Comparison of ENCODE assay signal across 1 cellular context in the genomic region with DNA sequence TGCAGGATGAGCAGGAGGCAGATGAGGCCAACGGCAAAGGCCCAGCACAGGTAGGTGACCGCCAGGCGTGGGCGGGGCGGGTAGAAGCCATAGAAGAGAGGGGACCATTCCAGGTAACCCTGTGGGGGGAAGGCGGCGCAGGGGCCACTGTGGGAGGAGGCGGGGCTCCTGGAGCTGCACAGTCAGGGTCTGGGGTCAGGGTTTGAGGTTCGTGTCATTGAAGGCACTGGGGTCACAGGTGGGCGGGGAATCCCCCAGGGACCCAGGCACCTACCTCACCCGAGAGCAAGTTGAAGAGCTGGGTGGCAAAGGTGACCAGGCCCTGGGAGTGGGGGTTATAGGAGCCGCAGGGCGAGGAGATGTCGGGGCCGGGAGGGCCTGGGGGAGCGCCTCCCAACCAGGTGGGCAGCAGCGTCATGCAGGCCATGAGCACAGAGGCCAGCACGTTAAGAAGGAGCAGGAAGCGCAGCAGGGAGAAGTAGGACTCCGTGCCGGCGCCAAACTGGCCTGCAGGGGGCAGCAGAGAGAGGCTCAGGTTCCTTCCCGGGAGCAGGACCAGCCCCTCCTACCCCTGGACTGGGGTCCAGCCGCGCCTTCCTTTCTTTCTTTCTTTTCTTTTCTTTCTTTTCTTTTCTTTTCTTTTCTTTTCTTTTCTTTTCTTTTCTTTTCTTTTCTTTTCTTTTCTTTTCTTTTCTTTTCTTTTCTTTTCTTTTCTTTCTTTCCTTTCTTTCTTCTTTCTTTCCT.
TF ChIP-seq lines count a peak whose summit lies in the region.

No MANE protein-coding gene starts in this region.

TF ChIP-seq in H1, 55 proteins besides CTCF, POLR2A, EP300 and RAD21:
- TF ChIP-seq JUND (IDR thresholded peaks at IDR 0.05; ENCODE audit: low read length), result no peak
- TF ChIP-seq TCF12 (IDR thresholded peaks at IDR 0.05; ENCODE audit: low read depth, low read length), result no peak
- no peak for TF ChIP-seq ATF3 (IDR thresholded peaks at IDR 0.05; ENCODE audit: insufficient read depth, low read depth, low read length)
- TF ChIP-seq BRCA1 (IDR thresholded peaks at IDR 0.05; ENCODE audit: low read depth, low read length), result no peak
- no peak for TF ChIP-seq SIX5 (IDR thresholded peaks at IDR 0.05; ENCODE audit: low read depth, low read length)
- TF ChIP-seq HDAC6 (IDR thresholded peaks at IDR 0.05; ENCODE audit: low read depth, low read length), result no peak
- no peak for TF ChIP-seq KDM4A (IDR thresholded peaks at IDR 0.05; ENCODE audit: low read depth, low read length, severe bottlenecking)
- TF ChIP-seq CBX5 (IDR thresholded peaks at IDR 0.05; ENCODE audit: low read depth, low read length), result no peak
- TF ChIP-seq, protein P1, sequence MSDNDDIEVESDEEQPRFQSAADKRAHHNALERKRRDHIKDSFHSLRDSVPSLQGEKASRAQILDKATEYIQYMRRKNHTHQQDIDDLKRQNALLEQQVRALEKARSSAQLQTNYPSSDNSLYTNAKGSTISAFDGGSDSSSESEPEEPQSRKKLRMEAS (IDR thresholded peaks at IDR 0.05), result peak; percentile 68; the same call in 1 of the 2 replicates
- TF ChIP-seq SP1 (IDR thresholded peaks at IDR 0.05; ENCODE audit: low read depth, low read length), result 0 out of 2 replicates have a peak, but pooled peaks have one; percentile 28
- TF ChIP-seq CHD7 (IDR thresholded peaks at IDR 0.05; ENCODE audit: insufficient replicate concordance, low read length), result no peak
- no peak for TF ChIP-seq ZNF274 (IDR thresholded peaks at IDR 0.05; ENCODE audit: borderline replicate concordance, extremely low read depth, low read length)
- peak; percentile 56; the same call in 1 of the 2 replicates for TF ChIP-seq GABPA (IDR thresholded peaks at IDR 0.05; ENCODE audit: borderline replicate concordance, insufficient read depth, low read length)
- no peak for TF ChIP-seq SIRT6 (IDR thresholded peaks at IDR 0.05; ENCODE audit: low read length)
- TF ChIP-seq CREB1 (IDR thresholded peaks at IDR 0.05), result peak; percentile 67
- no peak for TF ChIP-seq BACH1 (IDR thresholded peaks at IDR 0.05; ENCODE audit: low read length)
- TF ChIP-seq RBBP5 (IDR thresholded peaks at IDR 0.05; ENCODE audit: borderline replicate concordance, low read depth, low read length), result no peak
- TF ChIP-seq BCL11A (IDR thresholded peaks at IDR 0.05; ENCODE audit: low read depth in 2 of 2, low read length in 2 of 2), result no peak
- no peak for TF ChIP-seq NANOG (IDR thresholded peaks at IDR 0.05; ENCODE audit: insufficient read depth, low read depth, low read length, poor library complexity, severe bottlenecking)
- TF ChIP-seq RFX5 (IDR thresholded peaks at IDR 0.05; ENCODE audit: borderline replicate concordance, low read depth, low read length), result no peak
- TF ChIP-seq E2F6 (IDR thresholded peaks at IDR 0.05), result 0 out of 2 replicates have a peak, but pooled peaks have one; percentile 30
- no peak for TF ChIP-seq KDM5A (IDR thresholded peaks at IDR 0.05; ENCODE audit: low read length)
- TF ChIP-seq SIN3A (conservative IDR thresholded peaks at IDR 0.05 in 1 of 2, IDR thresholded peaks at IDR 0.05 in 1 of 2; ENCODE audit: low read depth in 1 of 2, low read length in 2 of 2), result peak in 1 of 2 experiments; percentile 59; a peak in 1 of 4 replicates
- no peak for TF ChIP-seq SP4 (IDR thresholded peaks at IDR 0.05; ENCODE audit: low read length)
- no peak for TF ChIP-seq RNF2 (IDR thresholded peaks at IDR 0.05; ENCODE audit: borderline replicate concordance, low read depth, low read length, missing control alignments, poor library complexity, severe bottlenecking)
